Comparison of ENCODE assay signal across 1 cellular context in genomic region chr15:43329960-43330779, GRCh38.
TF ChIP-seq lines count a peak whose summit lies in the region.

LCMT2 (minus strand) TSS chr15:43330573; CDS start chr15:43330489, 84 bp downstream.

TF ChIP-seq in K562, 482 proteins besides CTCF, POLR2A, EP300 and RAD21 (continued from another document and continues in another):
- TF ChIP-seq, protein P1, sequence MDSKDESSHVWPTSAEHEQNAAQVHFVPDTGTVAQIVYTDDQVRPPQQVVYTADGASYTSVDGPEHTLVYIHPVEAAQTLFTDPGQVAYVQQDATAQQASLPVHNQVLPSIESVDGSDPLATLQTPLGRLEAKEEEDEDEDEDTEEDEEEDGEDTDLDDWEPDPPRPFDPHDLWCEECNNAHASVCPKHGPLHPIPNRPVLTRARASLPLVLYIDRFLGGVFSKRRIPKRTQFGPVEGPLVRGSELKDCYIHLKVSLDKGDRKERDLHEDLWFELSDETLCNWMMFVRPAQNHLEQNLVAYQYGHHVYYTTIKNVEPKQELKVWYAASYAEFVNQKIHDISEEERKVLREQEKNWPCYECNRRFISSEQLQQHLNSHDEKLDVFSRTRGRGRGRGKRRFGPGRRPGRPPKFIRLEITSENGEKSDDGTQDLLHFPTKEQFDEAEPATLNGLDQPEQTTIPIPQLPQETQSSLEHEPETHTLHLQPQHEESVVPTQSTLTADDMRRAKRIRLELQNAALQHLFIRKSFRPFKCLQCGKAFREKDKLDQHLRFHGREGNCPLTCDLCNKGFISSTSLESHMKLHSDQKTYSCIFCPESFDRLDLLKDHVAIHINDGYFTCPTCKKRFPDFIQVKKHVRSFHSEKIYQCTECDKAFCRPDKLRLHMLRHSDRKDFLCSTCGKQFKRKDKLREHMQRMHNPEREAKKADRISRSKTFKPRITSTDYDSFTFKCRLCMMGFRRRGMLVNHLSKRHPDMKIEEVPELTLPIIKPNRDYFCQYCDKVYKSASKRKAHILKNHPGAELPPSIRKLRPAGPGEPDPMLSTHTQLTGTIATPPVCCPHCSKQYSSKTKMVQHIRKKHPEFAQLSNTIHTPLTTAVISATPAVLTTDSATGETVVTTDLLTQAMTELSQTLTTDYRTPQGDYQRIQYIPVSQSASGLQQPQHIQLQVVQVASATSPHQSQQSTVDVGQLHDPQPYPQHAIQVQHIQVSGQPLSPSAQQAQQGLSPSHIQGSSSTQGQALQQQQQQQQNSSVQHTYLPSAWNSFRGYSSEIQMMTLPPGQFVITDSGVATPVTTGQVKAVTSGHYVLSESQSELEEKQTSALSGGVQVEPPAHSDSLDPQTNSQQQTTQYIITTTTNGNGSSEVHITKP (IDR thresholded peaks at IDR 0.05; ENCODE audit: partially characterized antibody) = peak; percentile 58
- TF ChIP-seq, protein P2, sequence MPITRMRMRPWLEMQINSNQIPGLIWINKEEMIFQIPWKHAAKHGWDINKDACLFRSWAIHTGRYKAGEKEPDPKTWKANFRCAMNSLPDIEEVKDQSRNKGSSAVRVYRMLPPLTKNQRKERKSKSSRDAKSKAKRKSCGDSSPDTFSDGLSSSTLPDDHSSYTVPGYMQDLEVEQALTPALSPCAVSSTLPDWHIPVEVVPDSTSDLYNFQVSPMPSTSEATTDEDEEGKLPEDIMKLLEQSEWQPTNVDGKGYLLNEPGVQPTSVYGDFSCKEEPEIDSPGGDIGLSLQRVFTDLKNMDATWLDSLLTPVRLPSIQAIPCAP (CRISPR knock-in tag; IDR thresholded peaks at IDR 0.05; ENCODE audit: borderline replicate concordance) = no peak
- TF ChIP-seq, protein P3, sequence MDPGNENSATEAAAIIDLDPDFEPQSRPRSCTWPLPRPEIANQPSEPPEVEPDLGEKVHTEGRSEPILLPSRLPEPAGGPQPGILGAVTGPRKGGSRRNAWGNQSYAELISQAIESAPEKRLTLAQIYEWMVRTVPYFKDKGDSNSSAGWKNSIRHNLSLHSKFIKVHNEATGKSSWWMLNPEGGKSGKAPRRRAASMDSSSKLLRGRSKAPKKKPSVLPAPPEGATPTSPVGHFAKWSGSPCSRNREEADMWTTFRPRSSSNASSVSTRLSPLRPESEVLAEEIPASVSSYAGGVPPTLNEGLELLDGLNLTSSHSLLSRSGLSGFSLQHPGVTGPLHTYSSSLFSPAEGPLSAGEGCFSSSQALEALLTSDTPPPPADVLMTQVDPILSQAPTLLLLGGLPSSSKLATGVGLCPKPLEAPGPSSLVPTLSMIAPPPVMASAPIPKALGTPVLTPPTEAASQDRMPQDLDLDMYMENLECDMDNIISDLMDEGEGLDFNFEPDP (CRISPR knock-in tag; IDR thresholded peaks at IDR 0.05) = no peak
- TF ChIP-seq FOXK2 (conservative IDR thresholded peaks at IDR 0.05 in 1 of 2, IDR thresholded peaks at IDR 0.05 in 1 of 2; ENCODE audit: low read depth in 2 of 2) (peak; percentile 45 to 47; a peak in 3 of 4 replicates), ID3 (CRISPR knock-in tag; IDR thresholded peaks at IDR 0.05) (no peak), ID3 (tag; IDR thresholded peaks at IDR 0.05) (0 out of 2 replicates have a peak, but pooled peaks have one; percentile 60), USF2 (CRISPR knock-in tag; IDR thresholded peaks at IDR 0.05) (no peak), ZNF644 (tag; IDR thresholded peaks at IDR 0.05; ENCODE audit: low read depth) (peak; percentile 31; the same call in 1 of the 2 replicates), CHCHD3 (CRISPR knock-in tag; IDR thresholded peaks at IDR 0.05) (no peak), KAT2B (IDR thresholded peaks at IDR 0.05; ENCODE audit: low read depth, low read length) (no peak), NR2C1 (IDR thresholded peaks at IDR 0.05) (peak; percentile 78), NR2C1 (tag; IDR thresholded peaks at IDR 0.05) (peak; percentile 76), RBM39 (optimal IDR thresholded peaks at IDR 0.05; ENCODE audit: low read depth, low read length) (no peak), RBM15 (IDR thresholded peaks at IDR 0.05; ENCODE audit: insufficient read depth, low read length) (no peak), RB1 (IDR thresholded peaks at IDR 0.05; ENCODE audit: low read depth) (peak; percentile 91; the same call in 1 of the 2 replicates), E2F8 (IDR thresholded peaks at IDR 0.05; ENCODE audit: low read depth, partially characterized antibody) (peak; percentile 91), RBFOX2 (IDR thresholded peaks at IDR 0.05; ENCODE audit: low read depth, low read length) (peak; percentile 99), RNF2 (IDR thresholded peaks at IDR 0.05) (peak; percentile 61; the same call in 1 of the 2 replicates), SPI1 (IDR thresholded peaks at IDR 0.05; ENCODE audit: borderline replicate concordance, low read depth, low read length) (peak; percentile 94), PHB (CRISPR knock-in tag; IDR thresholded peaks at IDR 0.05) (no peak), DPF2 (IDR thresholded peaks at IDR 0.05) (no peak; the same call in 1 of the 2 replicates), SAP30 (IDR thresholded peaks at IDR 0.05; ENCODE audit: borderline replicate concordance, insufficient read depth, low read depth, low read length, poor library complexity, severe bottlenecking) (peak; percentile 91), NCOA1 (IDR thresholded peaks at IDR 0.05; ENCODE audit: low read depth) (peak; percentile 79; the same call in 1 of the 2 replicates), SRF (CRISPR knock-in tag; IDR thresholded peaks at IDR 0.05) (peak in 1 of 2 experiments; percentile 49; a peak in 1 of 4 replicates), EP400 (IDR thresholded peaks at IDR 0.05) (peak; percentile 98), NFXL1 (CRISPR knock-in tag; IDR thresholded peaks at IDR 0.05) (no peak), ZBTB8A (IDR thresholded peaks at IDR 0.05; ENCODE audit: partially characterized antibody) (no peak), U2AF1 (optimal IDR thresholded peaks at IDR 0.05; ENCODE audit: low read depth, low read length) (peak; percentile 75), MYBL2 (IDR thresholded peaks at IDR 0.05; ENCODE audit: low read depth) (no peak), MYBL2 (CRISPR knock-in tag; IDR thresholded peaks at IDR 0.05; ENCODE audit: borderline replicate concordance) (no peak), TRIM25 (IDR thresholded peaks at IDR 0.05; ENCODE audit: borderline replicate concordance) (no peak), ZKSCAN3 (CRISPR knock-in tag; IDR thresholded peaks at IDR 0.05) (no peak), ZEB2 (IDR thresholded peaks at IDR 0.05) (0 out of 2 replicates have a peak, but pooled peaks have one; percentile 46), ZKSCAN8 (CRISPR knock-in tag; IDR thresholded peaks at IDR 0.05) (no peak), BHLHE40 (IDR thresholded peaks at IDR 0.05; ENCODE audit: low read length) (peak; percentile 55; the same call in 1 of the 2 replicates), TEAD4 (IDR thresholded peaks at IDR 0.05; ENCODE audit: low read length) (peak; percentile 74), TEAD4 (CRISPR knock-in tag; IDR thresholded peaks at IDR 0.05; ENCODE audit: borderline replicate concordance) (no peak)
- TF ChIP-seq, protein P4, sequence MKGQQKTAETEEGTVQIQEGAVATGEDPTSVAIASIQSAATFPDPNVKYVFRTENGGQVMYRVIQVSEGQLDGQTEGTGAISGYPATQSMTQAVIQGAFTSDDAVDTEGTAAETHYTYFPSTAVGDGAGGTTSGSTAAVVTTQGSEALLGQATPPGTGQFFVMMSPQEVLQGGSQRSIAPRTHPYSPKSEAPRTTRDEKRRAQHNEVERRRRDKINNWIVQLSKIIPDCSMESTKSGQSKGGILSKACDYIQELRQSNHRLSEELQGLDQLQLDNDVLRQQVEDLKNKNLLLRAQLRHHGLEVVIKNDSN (CRISPR knock-in tag; IDR thresholded peaks at IDR 0.05) = no peak
- TF ChIP-seq, protein P5, sequence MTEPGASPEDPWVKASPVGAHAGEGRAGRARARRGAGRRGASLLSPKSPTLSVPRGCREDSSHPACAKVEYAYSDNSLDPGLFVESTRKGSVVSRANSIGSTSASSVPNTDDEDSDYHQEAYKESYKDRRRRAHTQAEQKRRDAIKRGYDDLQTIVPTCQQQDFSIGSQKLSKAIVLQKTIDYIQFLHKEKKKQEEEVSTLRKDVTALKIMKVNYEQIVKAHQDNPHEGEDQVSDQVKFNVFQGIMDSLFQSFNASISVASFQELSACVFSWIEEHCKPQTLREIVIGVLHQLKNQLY (CRISPR knock-in tag; conservative IDR thresholded peaks at IDR 0.05) = no peak
- TF ChIP-seq, protein P6, sequence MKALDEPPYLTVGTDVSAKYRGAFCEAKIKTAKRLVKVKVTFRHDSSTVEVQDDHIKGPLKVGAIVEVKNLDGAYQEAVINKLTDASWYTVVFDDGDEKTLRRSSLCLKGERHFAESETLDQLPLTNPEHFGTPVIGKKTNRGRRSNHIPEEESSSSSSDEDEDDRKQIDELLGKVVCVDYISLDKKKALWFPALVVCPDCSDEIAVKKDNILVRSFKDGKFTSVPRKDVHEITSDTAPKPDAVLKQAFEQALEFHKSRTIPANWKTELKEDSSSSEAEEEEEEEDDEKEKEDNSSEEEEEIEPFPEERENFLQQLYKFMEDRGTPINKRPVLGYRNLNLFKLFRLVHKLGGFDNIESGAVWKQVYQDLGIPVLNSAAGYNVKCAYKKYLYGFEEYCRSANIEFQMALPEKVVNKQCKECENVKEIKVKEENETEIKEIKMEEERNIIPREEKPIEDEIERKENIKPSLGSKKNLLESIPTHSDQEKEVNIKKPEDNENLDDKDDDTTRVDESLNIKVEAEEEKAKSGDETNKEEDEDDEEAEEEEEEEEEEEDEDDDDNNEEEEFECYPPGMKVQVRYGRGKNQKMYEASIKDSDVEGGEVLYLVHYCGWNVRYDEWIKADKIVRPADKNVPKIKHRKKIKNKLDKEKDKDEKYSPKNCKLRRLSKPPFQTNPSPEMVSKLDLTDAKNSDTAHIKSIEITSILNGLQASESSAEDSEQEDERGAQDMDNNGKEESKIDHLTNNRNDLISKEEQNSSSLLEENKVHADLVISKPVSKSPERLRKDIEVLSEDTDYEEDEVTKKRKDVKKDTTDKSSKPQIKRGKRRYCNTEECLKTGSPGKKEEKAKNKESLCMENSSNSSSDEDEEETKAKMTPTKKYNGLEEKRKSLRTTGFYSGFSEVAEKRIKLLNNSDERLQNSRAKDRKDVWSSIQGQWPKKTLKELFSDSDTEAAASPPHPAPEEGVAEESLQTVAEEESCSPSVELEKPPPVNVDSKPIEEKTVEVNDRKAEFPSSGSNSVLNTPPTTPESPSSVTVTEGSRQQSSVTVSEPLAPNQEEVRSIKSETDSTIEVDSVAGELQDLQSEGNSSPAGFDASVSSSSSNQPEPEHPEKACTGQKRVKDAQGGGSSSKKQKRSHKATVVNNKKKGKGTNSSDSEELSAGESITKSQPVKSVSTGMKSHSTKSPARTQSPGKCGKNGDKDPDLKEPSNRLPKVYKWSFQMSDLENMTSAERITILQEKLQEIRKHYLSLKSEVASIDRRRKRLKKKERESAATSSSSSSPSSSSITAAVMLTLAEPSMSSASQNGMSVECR (CRISPR knock-in tag; IDR thresholded peaks at IDR 0.05) = peak; percentile 77; the same call in 1 of the 2 replicates
- TF ChIP-seq, protein P7, sequence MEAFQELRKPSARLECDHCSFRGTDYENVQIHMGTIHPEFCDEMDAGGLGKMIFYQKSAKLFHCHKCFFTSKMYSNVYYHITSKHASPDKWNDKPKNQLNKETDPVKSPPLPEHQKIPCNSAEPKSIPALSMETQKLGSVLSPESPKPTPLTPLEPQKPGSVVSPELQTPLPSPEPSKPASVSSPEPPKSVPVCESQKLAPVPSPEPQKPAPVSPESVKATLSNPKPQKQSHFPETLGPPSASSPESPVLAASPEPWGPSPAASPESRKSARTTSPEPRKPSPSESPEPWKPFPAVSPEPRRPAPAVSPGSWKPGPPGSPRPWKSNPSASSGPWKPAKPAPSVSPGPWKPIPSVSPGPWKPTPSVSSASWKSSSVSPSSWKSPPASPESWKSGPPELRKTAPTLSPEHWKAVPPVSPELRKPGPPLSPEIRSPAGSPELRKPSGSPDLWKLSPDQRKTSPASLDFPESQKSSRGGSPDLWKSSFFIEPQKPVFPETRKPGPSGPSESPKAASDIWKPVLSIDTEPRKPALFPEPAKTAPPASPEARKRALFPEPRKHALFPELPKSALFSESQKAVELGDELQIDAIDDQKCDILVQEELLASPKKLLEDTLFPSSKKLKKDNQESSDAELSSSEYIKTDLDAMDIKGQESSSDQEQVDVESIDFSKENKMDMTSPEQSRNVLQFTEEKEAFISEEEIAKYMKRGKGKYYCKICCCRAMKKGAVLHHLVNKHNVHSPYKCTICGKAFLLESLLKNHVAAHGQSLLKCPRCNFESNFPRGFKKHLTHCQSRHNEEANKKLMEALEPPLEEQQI (IDR thresholded peaks at IDR 0.05) = no peak
